27 cellular contexts compared by ENCODE assay signal in genomic region chr2:61167587-61167986, GRCh38.
"Had no signal": no experiment of that assay in that cellular context is flagged by ENCODE, and none has a peak within 500 bp of the region (broad histone marks: within the 10 kb centered on the region; RNA-seq: fewer than 3 reads in every experiment).

No MANE protein-coding gene starts in this region.

- H3K4me1 Mint-ChIP-seq: immature natural killer cell; neural crest cell; stimulated activated naive CD8-positive, alpha-beta T cell treated with anti-CD3 and anti-CD28 coated beads, Interleukin-15, amount 100 ng/mL, for 72 hours had no signal

- ATAC-seq: effector memory CD8-positive, alpha-beta T cell; left lobe of liver; mucosa of descending colon; natural killer cell treated with Interleukin-12 subunit alpha and Interleukin-12 subunit beta and Interleukin-15 and Interleukin-18, amount 100 ng/mL, for 72 hours; pancreas; right lobe of liver; stimulated activated naive CD8-positive, alpha-beta T cell treated with anti-CD3 and anti-CD28 coated beads, Interleukin-15, amount 100 ng/mL, for 72 hours; upper lobe of right lung had no signal

- H3K9me3 ChIP-seq: mucosa of descending colon, neutrophil, pancreas, right lobe of liver, suprapubic skin, transverse colon, upper lobe of right lung, uterus had no signal

- H3K4me1 ChIP-seq: pancreas, right lobe of liver, suprapubic skin, transverse colon, upper lobe of right lung, uterus had no signal

- H3K27me3 ChIP-seq: neutrophil, pancreas, right lobe of liver, suprapubic skin, transverse colon, upper lobe of right lung, uterus had no signal

- H3K27ac Mint-ChIP-seq: immature natural killer cell; memory B cell; natural killer cell treated with Interleukin-12 subunit alpha and Interleukin-12 subunit beta and Interleukin-15 and Interleukin-18, amount 100 ng/mL, for 72 hours had no signal

- H3K27me3 Mint-ChIP-seq: effector memory CD8-positive, alpha-beta T cell; memory B cell; naive B cell; natural killer cell treated with Interleukin-12 subunit alpha and Interleukin-12 subunit beta and Interleukin-15 and Interleukin-18, amount 100 ng/mL, for 72 hours; stimulated activated naive CD8-positive, alpha-beta T cell treated with anti-CD3 and anti-CD28 coated beads, Interleukin-15, amount 100 ng/mL, for 72 hours had no signal

- DNase-seq: effector memory CD8-positive, alpha-beta T cell; erythroblast; hypothalamus; immature natural killer cell; islet precursor cell; kidney glomerular epithelial cell; mucosa of descending colon; naive B cell; pancreas; right lobe of liver; small intestine; stimulated activated CD4-positive, alpha-beta T cell treated with anti-CD3 and anti-CD28 coated beads, Interleukin-15, amount 100 ng/mL, for 24 hours; stimulated activated CD4-positive, alpha-beta T cell treated with anti-CD3 and anti-CD28 coated beads, Interleukin-2, amount 100 ng/mL, for 48 hours; stimulated activated CD8-positive, alpha-beta memory T cell treated with anti-CD3 and anti-CD28 coated beads, Interleukin-4, amount 100 ng/mL, for 48 hours; stimulated activated naive CD4-positive, alpha-beta T cell; stimulated activated naive CD8-positive, alpha-beta T cell treated with anti-CD3 and anti-CD28 coated beads, Interleukin-15, amount 100 ng/mL, for 72 hours; transverse colon; upper lobe of right lung; uterus had no signal

- H3K4me3 ChIP-seq: coronary artery, lung, mucosa of descending colon, pancreas, right lobe of liver, suprapubic skin, transverse colon, upper lobe of right lung, uterus had no signal

- H3K9me3 Mint-ChIP-seq: effector memory CD8-positive, alpha-beta T cell; immature natural killer cell; memory B cell; naive B cell; natural killer cell treated with Interleukin-12 subunit alpha and Interleukin-12 subunit beta and Interleukin-15 and Interleukin-18, amount 100 ng/mL, for 72 hours; neural crest cell; stimulated activated naive CD8-positive, alpha-beta T cell treated with anti-CD3 and anti-CD28 coated beads, Interleukin-15, amount 100 ng/mL, for 72 hours had no signal

- H3K4me3 Mint-ChIP-seq: effector memory CD8-positive, alpha-beta T cell; immature natural killer cell; memory B cell; naive B cell; natural killer cell treated with Interleukin-12 subunit alpha and Interleukin-12 subunit beta and Interleukin-15 and Interleukin-18, amount 100 ng/mL, for 72 hours; neural crest cell; stimulated activated naive CD8-positive, alpha-beta T cell treated with anti-CD3 and anti-CD28 coated beads, Interleukin-15, amount 100 ng/mL, for 72 hours had no signal

- H3K27ac ChIP-seq: coronary artery, neutrophil, pancreas, right lobe of liver, suprapubic skin, transverse colon, upper lobe of right lung, uterus had no signal

- H3K36me3 ChIP-seq: uterus had no signal
